ENCODE assay signal across 23 cellular contexts in the genomic region with DNA sequence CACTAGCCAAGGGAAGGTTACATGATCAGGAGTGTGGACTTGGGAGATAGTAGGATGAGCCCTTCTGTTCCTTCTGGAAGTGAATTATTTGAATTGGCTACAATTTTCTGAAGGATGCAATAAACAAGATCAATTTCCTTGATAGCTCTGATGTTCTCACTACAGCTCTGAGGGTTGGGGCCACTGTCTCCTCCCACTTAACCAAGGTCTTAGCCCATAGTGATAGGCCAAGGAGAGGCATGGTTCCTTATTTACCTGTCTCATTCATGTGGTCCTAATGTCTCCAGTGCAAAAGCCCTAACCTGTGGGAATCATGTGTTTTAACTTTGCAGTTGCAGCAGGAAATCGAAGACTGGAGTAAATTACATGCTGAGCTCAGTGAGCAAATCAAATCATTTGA. TPM values are rescaled to one million over a fixed set of nuclear protein-coding genes. Genes with fewer than 3 reads are reported as not detected.
DNase-seq lines count a peak whose midpoint lies in the region; ATAC-seq and TF ChIP-seq lines count a peak whose summit lies in the region.
"Had no signal": no experiment of that assay in that cellular context is flagged by ENCODE, and none has a peak within 500 bp of the region (broad histone marks: within the 10 kb centered on the region; RNA-seq: fewer than 3 reads in every experiment).

No MANE protein-coding gene starts in this region.

- no peak overlapping the region for H2AFZ ChIP-seq in Loucy (ENCODE audit: low read length)

- H3K9me2 ChIP-seq in Loucy (replicated peaks; ENCODE audit: low read depth, low read length) = no peaks in the 10 kb centered on the region

- peaks cover 39% of the 10 kb centered on the region for H3K4me1 ChIP-seq in Loucy (ENCODE audit: insufficient read depth, low read length, poor library complexity, severe bottlenecking)

- TF ChIP-seq CTCF in Loucy (conservative IDR thresholded peaks at IDR 0.05; ENCODE audit: low read length) = no peak
- TF ChIP-seq CTCF in dorsolateral prefrontal cortex (IDR thresholded peaks at IDR 0.05 in 54 of 56, conservative IDR thresholded peaks at IDR 0.05 in 2 of 56; ENCODE audit: low read depth in 1 of 56, partially characterized antibody in 56 of 56) = no peak

- intact Hi-C loops in dorsolateral prefrontal cortex (cut with DNase I) = no loop called here

- peak overlapping the region; percentile 69 for H3K27ac Mint-ChIP-seq in activated T-cell treated with anti-CD3 and anti-CD28 coated beads, Interleukin-2, amount 50 U/mL, for 72 hours
- H3K27ac Mint-ChIP-seq in activated naive CD8-positive, alpha-beta T cell treated with anti-CD3 and anti-CD28 coated beads for 36 hours = peak overlapping the region; percentile 92
- H3K27ac Mint-ChIP-seq in stimulated activated memory B cell treated with anti-CD40 and anti-IgM and Interleukin-4, amounts not matched to agents 10 μg/mL and 1 μg/mL and 100 μg/mL, for 72 hours = peak overlapping the region; percentile 76
- H3K27ac Mint-ChIP-seq: H9, nephron progenitor cell, type B pancreatic cell had no signal

- H3K27ac ChIP-seq in dorsolateral prefrontal cortex = no peak overlapping the region
- H3K27ac ChIP-seq: BLaER1 treated with 17β-estradiol and CSF1 and Interleukin-3, amounts not matched to agents 10 nM and 100 nM; pancreas; right atrium auricular region had no signal

- H3K9ac ChIP-seq in Loucy (ENCODE audit: low read depth, low read length, poor library complexity, severe bottlenecking) = no peak overlapping the region
- H3K9ac ChIP-seq: BLaER1 treated with 17β-estradiol and CSF1 and Interleukin-3, amounts not matched to agents 10 nM and 100 nM had no signal

- H3K79me2 ChIP-seq in Loucy (ENCODE audit: insufficient read depth, low read length) = 0 out of 2 replicates have a peak, but pooled peaks cover 5% of the 10 kb centered on the region

- H4K20me1 ChIP-seq in Loucy (ENCODE audit: insufficient read depth, low read length, poor library complexity, severe bottlenecking) = peaks cover 9% of the 10 kb centered on the region

- H3K4me3 Mint-ChIP-seq in activated T-cell treated with anti-CD3 and anti-CD28 coated beads, Interleukin-2, amount 50 U/mL, for 72 hours = peak overlapping the region; percentile 55 to 64
- no peak overlapping the region for H3K4me3 Mint-ChIP-seq in activated naive CD8-positive, alpha-beta T cell treated with anti-CD3 and anti-CD28 coated beads for 36 hours
- no peak overlapping the region for H3K4me3 Mint-ChIP-seq in stimulated activated memory B cell treated with anti-CD40 and anti-IgM and Interleukin-4, amounts not matched to agents 10 μg/mL and 1 μg/mL and 100 μg/mL, for 72 hours
- H3K4me3 Mint-ChIP-seq: H9, nephron progenitor cell, type B pancreatic cell had no signal

- peaks cover 6% of the 10 kb centered on the region; the same call in 1 of the 2 replicates for H3F3A ChIP-seq in Loucy (ENCODE audit: low read depth)

- H3K4me3 ChIP-seq in Loucy (ENCODE audit: low read length, poor library complexity, severe bottlenecking) (no peak overlapping the region), dorsolateral prefrontal cortex (no peak overlapping the region)
- H3K4me3 ChIP-seq: BLaER1 treated with 17β-estradiol and CSF1 and Interleukin-3, amounts not matched to agents 10 nM and 100 nM; pancreas; right atrium auricular region had no signal

- H3K36me3 Mint-ChIP-seq in activated T-cell treated with anti-CD3 and anti-CD28 coated beads, Interleukin-2, amount 50 U/mL, for 72 hours (ENCODE audit: insufficient read depth in 2 of 2) = peaks cover 25 to 57% of the 10 kb centered on the region in 2 donors
- peaks cover 57% of the 10 kb centered on the region for H3K36me3 Mint-ChIP-seq in activated naive CD8-positive, alpha-beta T cell treated with anti-CD3 and anti-CD28 coated beads for 36 hours
- H3K36me3 Mint-ChIP-seq in stimulated activated memory B cell treated with anti-CD40 and anti-IgM and Interleukin-4, amounts not matched to agents 10 μg/mL and 1 μg/mL and 100 μg/mL, for 72 hours = peaks cover 57% of the 10 kb centered on the region

- no peak for DNase-seq in activated T-cell treated with anti-CD3 and anti-CD28 coated beads, Interleukin-2, amount 50 U/mL, for 72 hours
- DNase-seq in activated T-cell treated with anti-CD3 and anti-CD28 coated beads for 4 hours = no peak
- no peak for DNase-seq in activated naive CD8-positive, alpha-beta T cell treated with anti-CD3 and anti-CD28 coated beads for 36 hours
- DNase-seq in Kasumi-1 (lab: John Stamatoyannopoulos, UW) = no peak
- DNase-seq in NAMALWA (ENCODE audit: low spot score) = no peak
- no peak for DNase-seq in dorsolateral prefrontal cortex
- DNase-seq: amygdala; DMS 273 treated with DMSO at 0.1 percent for 48 hours; H9; IMR-90; NCI-H1436; NCI-H2107; nephron progenitor cell; NK-92 treated with Interleukin-12 subunit alpha and Interleukin-12 subunit beta, amount 100 ng/mL, for 24 hours; pancreas; SIG-M5; stimulated activated CD4-positive, alpha-beta T cell treated with anti-CD3 and anti-CD28 coated beads, Interleukin-12 subunit alpha, Interleukin-12 subunit beta, amount 100 ng/mL, for 4 hours had no signal

- no peaks in the 10 kb centered on the region for H3K9me3 Mint-ChIP-seq in activated T-cell treated with anti-CD3 and anti-CD28 coated beads, Interleukin-2, amount 50 U/mL, for 72 hours
- no peaks in the 10 kb centered on the region for H3K9me3 Mint-ChIP-seq in activated naive CD8-positive, alpha-beta T cell treated with anti-CD3 and anti-CD28 coated beads for 36 hours
- H3K9me3 Mint-ChIP-seq in stimulated activated memory B cell treated with anti-CD40 and anti-IgM and Interleukin-4, amounts not matched to agents 10 μg/mL and 1 μg/mL and 100 μg/mL, for 72 hours = no peaks in the 10 kb centered on the region
- H3K9me3 Mint-ChIP-seq: H9, nephron progenitor cell, type B pancreatic cell had no signal

- H3K4me2 ChIP-seq in Loucy (ENCODE audit: low read depth, low read length, poor library complexity, severe bottlenecking) = peak overlapping the region; percentile 38

- no peak for ATAC-seq in activated T-cell treated with anti-CD3 and anti-CD28 coated beads, Interleukin-2, amount 50 U/mL, for 72 hours (replicated peaks in 1 of 2)
- ATAC-seq in stimulated activated memory B cell treated with anti-CD40 and anti-IgM and Interleukin-4, amounts not matched to agents 10 μg/mL and 1 μg/mL and 100 μg/mL, for 72 hours = no peak
- ATAC-seq: Panc1, pancreas had no signal

- H3K4me1 Mint-ChIP-seq in activated T-cell treated with anti-CD3 and anti-CD28 coated beads, Interleukin-2, amount 50 U/mL, for 72 hours (ENCODE audit: low read depth) = peaks cover 66% of the 10 kb centered on the region
- H3K4me1 Mint-ChIP-seq in activated naive CD8-positive, alpha-beta T cell treated with anti-CD3 and anti-CD28 coated beads for 36 hours = peaks cover 58% of the 10 kb centered on the region
- H3K4me1 Mint-ChIP-seq in stimulated activated memory B cell treated with anti-CD40 and anti-IgM and Interleukin-4, amounts not matched to agents 10 μg/mL and 1 μg/mL and 100 μg/mL, for 72 hours = peaks cover 41% of the 10 kb centered on the region
- H3K4me1 Mint-ChIP-seq: H9, nephron progenitor cell had no signal

- no peaks in the 10 kb centered on the region for H3K9me3 ChIP-seq in Loucy (ENCODE audit: insufficient read depth, low read depth, low read length)
- H3K9me3 ChIP-seq: BLaER1 treated with 17β-estradiol and CSF1 and Interleukin-3, amounts not matched to agents 10 nM and 100 nM; pancreas; right atrium auricular region had no signal

- H3K27me3 Mint-ChIP-seq in activated T-cell treated with anti-CD3 and anti-CD28 coated beads, Interleukin-2, amount 50 U/mL, for 72 hours (ENCODE audit: low read depth) = no peaks in the 10 kb centered on the region
- H3K27me3 Mint-ChIP-seq in activated naive CD8-positive, alpha-beta T cell treated with anti-CD3 and anti-CD28 coated beads for 36 hours = no peaks in the 10 kb centered on the region
- H3K27me3 Mint-ChIP-seq in stimulated activated memory B cell treated with anti-CD40 and anti-IgM and Interleukin-4, amounts not matched to agents 10 μg/mL and 1 μg/mL and 100 μg/mL, for 72 hours = no peaks in the 10 kb centered on the region
- H3K27me3 Mint-ChIP-seq: type B pancreatic cell had no signal

- no peaks in the 10 kb centered on the region for H3K27me3 ChIP-seq in Loucy (ENCODE audit: insufficient read depth, low read length, poor library complexity, severe bottlenecking)
- no peaks in the 10 kb centered on the region for H3K27me3 ChIP-seq in dorsolateral prefrontal cortex
- H3K27me3 ChIP-seq: BLaER1 treated with 17β-estradiol and CSF1 and Interleukin-3, amounts not matched to agents 10 nM and 100 nM; pancreas; right atrium auricular region had no signal

- H3K36me3 ChIP-seq in Loucy (ENCODE audit: insufficient read depth, low read length) = peaks cover 75% of the 10 kb centered on the region

RNA-seq across cellular contexts. Expression of a gene that starts 34.8 kb away (rescaled TPM):
- 10 to 100 TPM; 52.2 to 61.5 TPM for total RNA-seq in activated T-cell treated with anti-CD3 and anti-CD28 coated beads, Interleukin-2, amount 50 U/mL, for 72 hours
- 10 to 100 TPM; 46.8 to 48.6 TPM for total RNA-seq in activated naive CD8-positive, alpha-beta T cell treated with anti-CD3 and anti-CD28 coated beads for 36 hours
- 100 to 1,000 TPM in 19 of 120 experiments, 10 to 100 TPM in 101; 61.1 to 140 (median 85.8) TPM for total RNA-seq in dorsolateral prefrontal cortex

RNA-seq across cellular contexts. Expression of a gene that starts 59.6 kb away (rescaled TPM):
- 10 to 100 TPM; 49.5 to 57.1 TPM for total RNA-seq in activated T-cell treated with anti-CD3 and anti-CD28 coated beads, Interleukin-2, amount 50 U/mL, for 72 hours
- 10 to 100 TPM; 69.6 to 73.6 TPM for total RNA-seq in activated naive CD8-positive, alpha-beta T cell treated with anti-CD3 and anti-CD28 coated beads for 36 hours
- total RNA-seq in dorsolateral prefrontal cortex = 10 to 100 TPM; 34.1 to 72.7 (median 47.8) TPM

RNA-seq across cellular contexts. Expression of a gene that starts 59.7 kb away (rescaled TPM):
- 10 to 100 TPM; 42.8 to 45.4 TPM for total RNA-seq in activated T-cell treated with anti-CD3 and anti-CD28 coated beads, Interleukin-2, amount 50 U/mL, for 72 hours
- 10 to 100 TPM; 36.7 to 37.6 TPM for total RNA-seq in activated naive CD8-positive, alpha-beta T cell treated with anti-CD3 and anti-CD28 coated beads for 36 hours
- 10 to 100 TPM; 31.4 to 71.4 (median 46.5) TPM for total RNA-seq in dorsolateral prefrontal cortex

Comparison
In these comparisons a context has a peak if more than half of its experiments do, and no peak if none do; other contexts are left out.
1. H3K4me3 Mint-ChIP-seq: peak in activated T-cell treated with anti-CD3 and anti-CD28 coated beads, Interleukin-2, amount 50 U/mL, for 72 hours (2 of 2); none in activated naive CD8-positive, alpha-beta T cell treated with anti-CD3 and anti-CD28 coated beads for 36 hours (single experiment) and stimulated activated memory B cell treated with anti-CD40 and anti-IgM and Interleukin-4, amounts not matched to agents 10 μg/mL and 1 μg/mL and 100 μg/mL, for 72 hours (single experiment).
2. Peak in every context shown above with its lines, with median percentiles within 50 percentile points of each other: H3K27ac Mint-ChIP-seq.